In the genomic region with DNA sequence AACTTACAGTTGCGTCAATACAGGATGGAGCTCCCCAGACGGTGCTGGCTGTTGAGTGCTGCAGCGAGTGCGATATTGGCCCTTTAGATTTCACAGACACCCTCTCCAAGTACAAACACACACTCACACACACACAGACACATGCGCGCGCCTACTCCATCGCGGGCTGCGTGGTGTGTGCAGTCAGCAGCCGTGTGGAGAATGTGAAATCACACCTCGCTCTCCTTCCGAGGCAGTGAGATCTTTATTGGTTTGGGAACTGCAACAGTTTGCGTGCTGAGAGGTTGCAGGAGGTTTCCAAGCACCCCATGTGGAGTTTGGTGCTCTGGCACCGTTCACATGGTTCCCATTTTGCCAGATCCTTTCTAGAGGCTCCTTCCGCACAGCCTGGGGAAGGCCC, we compare ENCODE assay signal across 25 cellular contexts.
"Had no signal": no experiment of that assay in that cellular context is flagged by ENCODE, and none has a peak within 500 bp of the region (broad histone marks: within the 10 kb centered on the region; RNA-seq: fewer than 3 reads in every experiment).

No MANE protein-coding gene starts in this region.

- DNase-seq: activated CD4-positive, alpha-beta T cell treated with anti-CD3 and anti-CD28 coated beads, Interleukin-2, amount 10 ng/mL, durations not matched to agents 24 days and 14 days; activated CD4-positive, alpha-beta T cell treated with anti-CD3 and anti-CD28 coated beads, Interleukin-2, amount 50 U/mL, for 4 hours; activated CD8-positive, alpha-beta T cell treated with anti-CD3 and anti-CD28 coated beads for 36 hours; activated gamma-delta T cell treated with Interleukin-2 at 50 U/mL for 16 hours; activated naive CD4-positive, alpha-beta T cell treated with anti-CD3 and anti-CD28 coated beads for 36 hours; activated naive CD8-positive, alpha-beta T cell treated with anti-CD3 and anti-CD28 coated beads, Interleukin-2, amount 50 U/mL, for 24 hours; activated T-cell treated with anti-CD3 and anti-CD28 coated beads for 4 hours; activated T-cell treated with anti-CD3 and anti-CD28 coated beads, Interleukin-2, amount 50 U/mL, for 4 hours; NCI-H1092 treated with DMSO at 0.1 percent for 48 hours; NCI-H1417; NCI-H146; NCI-H187; NCI-H2029 treated with DMSO at 0.1 percent for 48 hours; NCI-H2107; NCI-H2171; NCI-H510A; NCI-H526; NCI-H748 treated with DMSO at 0.1 percent for 48 hours; NK-92 treated with Interleukin-12 subunit alpha and Interleukin-12 subunit beta, amount 100 ng/mL, for 24 hours; PC-3; Peyer's patch; RPMI8226; SHP77 treated with DMSO at 0.1 percent for 48 hours; SK-N-SH had no signal

- ATAC-seq: activated CD8-positive, alpha-beta T cell treated with anti-CD3 and anti-CD28 coated beads for 36 hours; activated naive CD8-positive, alpha-beta T cell treated with anti-CD3 and anti-CD28 coated beads, Interleukin-2, amount 50 U/mL, for 24 hours; activated T-cell treated with anti-CD3 and anti-CD28 coated beads, Interleukin-2, amount 50 U/mL, for 4 hours; PC-3 had no signal

- H3K4me2 ChIP-seq: SK-N-SH had no signal

- H3K36me3 ChIP-seq: Peyer's patch, SJSA1 had no signal

- H3K4me3 ChIP-seq: Peyer's patch, SJSA1 had no signal

- H3K9ac ChIP-seq: SK-N-SH had no signal

- H3K27me3 ChIP-seq: Peyer's patch, SJSA1 had no signal

- H3K9me3 ChIP-seq: Peyer's patch, SJSA1, SK-N-SH had no signal

- H3K4me1 ChIP-seq: Peyer's patch, SJSA1 had no signal

- H3K27ac ChIP-seq: Peyer's patch, SJSA1 had no signal
